11 cellular contexts compared by ENCODE assay signal in the genomic region with DNA sequence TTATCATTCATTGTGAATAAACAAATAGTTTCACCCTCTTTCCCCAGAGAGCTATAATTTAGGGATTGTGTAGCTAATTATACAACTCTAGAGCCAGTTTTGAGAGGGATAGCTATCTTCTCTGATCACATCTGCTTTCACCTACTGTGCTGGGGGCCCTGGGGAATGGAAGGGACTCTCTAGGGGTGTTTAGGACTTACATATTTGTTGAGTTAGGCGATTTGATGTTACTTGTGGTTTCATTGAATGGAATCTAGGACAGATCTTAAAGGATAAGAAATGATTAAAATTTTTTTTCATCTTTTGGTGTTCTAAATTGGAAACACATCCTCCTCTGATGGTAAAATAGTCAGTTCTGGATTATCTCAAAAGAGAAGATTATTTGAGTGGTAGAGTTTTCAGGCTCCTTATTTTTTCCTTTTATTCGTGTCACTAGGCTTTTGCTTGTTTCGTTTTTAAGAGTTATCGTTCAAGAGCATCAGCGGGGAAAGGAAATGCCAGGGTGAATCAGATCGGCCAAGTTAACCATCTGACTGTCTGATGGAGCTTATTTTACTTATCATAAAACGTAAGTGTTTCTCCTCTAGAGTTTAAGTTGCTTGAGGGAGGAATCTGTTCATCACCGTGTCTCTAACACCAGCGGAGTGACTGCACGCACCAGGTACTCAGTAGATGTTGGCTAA.
A peak's percentile ranks its signal among the peaks of the same experiment; 100 is the strongest.
DNase-seq lines count a peak whose midpoint lies in the region; ATAC-seq, FAIRE-seq and TF ChIP-seq lines count a peak whose summit lies in the region.
"Had no signal": no experiment of that assay in that cellular context is flagged by ENCODE, and none has a peak within 500 bp of the region (broad histone marks: within the 10 kb centered on the region; RNA-seq: fewer than 3 reads in every experiment).

No MANE protein-coding gene starts in this region.

- dilution Hi-C loops in endothelial cell of umbilical vein (cut with MboI; ENCODE audit: extremely low pct_ligation_motif_present, low sequenced_read_pairs) = no loop called here

- H3K4me2 ChIP-seq in PC-3 (ENCODE audit: low read length) (peak overlapping the region; percentile 78), endothelial cell of umbilical vein (ENCODE audit: insufficient read depth, low read length) (peak overlapping the region; percentile 65)

- no peaks in the 10 kb centered on the region for H3K36me3 ChIP-seq in PC-3 (ENCODE audit: low read depth, low read length)
- no peaks in the 10 kb centered on the region for H3K36me3 ChIP-seq in endothelial cell of umbilical vein (ENCODE audit: control insufficient read depth in 2 of 2, extremely low read depth in 1 of 2, insufficient read depth in 2 of 2, low read length in 2 of 2)

- ATAC-seq in PC-3 = peak; percentile 67
- no peak for ATAC-seq in HG03135 (IDR thresholded peaks at IDR 0.05; ENCODE audit: unreplicated experiment)
- ATAC-seq in GM18858 (IDR thresholded peaks at IDR 0.05; ENCODE audit: unreplicated experiment) = no peak

- no peaks in the 10 kb centered on the region for H3K27me3 ChIP-seq in PC-3 (ENCODE audit: low read length)
- no peaks in the 10 kb centered on the region for H3K27me3 ChIP-seq in endothelial cell of umbilical vein (ENCODE audit: control insufficient read depth in 2 of 2, insufficient read depth in 2 of 2, low read length in 2 of 2)

- intact Hi-C loops in PC-3 (cut with micrococcal nuclease) (loop anchor here (1.0 to 10.0 kb wide), 3 partner anchors 27 to 177 kb away; no protein-coding TSS in a partner anchor), endothelial cell of umbilical vein (cut with micrococcal nuclease) (no loop called here)

- H2AFZ ChIP-seq in PC-3 (ENCODE audit: low read length) (peak overlapping the region; percentile 37; the same call in 1 of the 2 replicates), endothelial cell of umbilical vein (ENCODE audit: low read depth, low read length) (no peak overlapping the region)

- H3K4me1 ChIP-seq in PC-3 (ENCODE audit: insufficient read depth, low read length) (peaks cover 26% of the 10 kb centered on the region), endothelial cell of umbilical vein (ENCODE audit: control insufficient read depth, extremely low read depth, insufficient read depth, low read length) (peaks cover 23% of the 10 kb centered on the region)

- H3K9ac ChIP-seq in PC-3 (ENCODE audit: low read length) = peak overlapping the region; percentile 63
- H3K9ac ChIP-seq in endothelial cell of umbilical vein (replicated peaks; ENCODE audit: extremely low read depth, insufficient read depth, low read length) = no peak overlapping the region

- H3K9me3 ChIP-seq in PC-3 (ENCODE audit: low read length) (no peaks in the 10 kb centered on the region), endothelial cell of umbilical vein (replicated peaks; ENCODE audit: control insufficient read depth, insufficient read depth, low read length) (no peaks in the 10 kb centered on the region)

- no peaks in the 10 kb centered on the region for H3K79me2 ChIP-seq in PC-3 (ENCODE audit: low read length)
- H3K79me2 ChIP-seq in endothelial cell of umbilical vein (ENCODE audit: control insufficient read depth, insufficient read depth, low read length) = no peaks in the 10 kb centered on the region

- H3K27ac ChIP-seq in PC-3 (ENCODE audit: low read length) = peak overlapping the region; percentile 83
- peak overlapping the region; percentile 71 for H3K27ac ChIP-seq in endothelial cell of umbilical vein (ENCODE audit: insufficient read depth, low read depth, low read length)

- H3K9me2 ChIP-seq in PC-3 (replicated peaks; ENCODE audit: low read length) = 0 out of 2 replicates have a peak, but pooled peaks cover 3% of the 10 kb centered on the region

- no TSS peak for BruUV-seq in PC-3 (replicated peaks; lab: Mats Ljungman, UMichigan)
- no TSS peak for BruUV-seq in endothelial cell of umbilical vein (replicated peaks; lab: Mats Ljungman, UMichigan)

- H4K20me1 ChIP-seq in PC-3 (ENCODE audit: low read length) = no peaks in the 10 kb centered on the region
- no peaks in the 10 kb centered on the region for H4K20me1 ChIP-seq in endothelial cell of umbilical vein (replicated peaks; ENCODE audit: control insufficient read depth, extremely low read depth, insufficient read depth, low read length)

- H3K9me1 ChIP-seq in endothelial cell of umbilical vein (replicated peaks; ENCODE audit: control insufficient read depth, extremely low read depth, insufficient read depth, low read length) = no peaks in the 10 kb centered on the region

- TF ChIP-seq POLR2A in H54 (IDR thresholded peaks at IDR 0.05; ENCODE audit: low read depth, low read length) (no peak), endothelial cell of umbilical vein (IDR thresholded peaks at IDR 0.05; ENCODE audit: low read depth, low read length) (no peak)

- POLR2A ChIA-PET in AG04449 (lab: Yijun Ruan, JAX) = interaction anchor here (0.9 to 1.0 kb wide), 2 partner anchors 9 to 11 kb away, joined by 4 read pairs; no protein-coding TSS in a partner anchor
- POLR2A ChIA-PET in PC-3 (lab: Charles Lee; ENCODE audit: unreplicated experiment) = interaction anchor here (0.6 to 0.7 kb wide), 3 partner anchors 9 to 1083 kb away, joined by 3 to 9 read pairs (median 5); no protein-coding TSS in a partner anchor
- POLR2A ChIA-PET in endothelial cell of umbilical vein (lab: Charles Lee) = no interaction called here

- FAIRE-seq in H54 (lab: Jason Lieb, UNC) = peak; percentile 89
- peak; percentile 55 for FAIRE-seq in endothelial cell of umbilical vein (lab: Jason Lieb, UNC)
- no peak for FAIRE-seq in GM19239 (lab: Jason Lieb, UNC)

- TF ChIP-seq CTCF in AG04449 (IDR thresholded peaks at IDR 0.05; ENCODE audit: insufficient read depth, low read length, missing control alignments) (no peak), PC-3 (conservative IDR thresholded peaks at IDR 0.05; ENCODE audit: low read depth, low read length) (no peak), endothelial cell of umbilical vein (IDR thresholded peaks at IDR 0.05; ENCODE audit: extremely low read depth in 1 of 2, insufficient read depth in 1 of 2, low read depth in 1 of 2, low read length in 2 of 2) (no peak)

- H3K4me3 ChIP-seq in AG04449 (ENCODE audit: low read depth, low read length) (peak overlapping the region; percentile 42), PC-3 (ENCODE audit: low read length) (peak overlapping the region; percentile 64), endothelial cell of umbilical vein (replicated peaks in 1 of 3; ENCODE audit: insufficient read depth in 1 of 3, low read depth in 1 of 3, low read length in 3 of 3) (no peak overlapping the region)

- peak; percentile 86 for DNase-seq in AG04449 (ENCODE audit: low read depth, low spot score)
- peak; percentile 30 for DNase-seq in H54 (ENCODE audit: insufficient read length, low spot score)
- DNase-seq in PC-3 = peak; percentile 80
- peak; percentile 14 for DNase-seq in endothelial cell of umbilical vein (ENCODE audit: low read depth, low spot score)
- DNase-seq in GM19239 (ENCODE audit: insufficient read length, low spot score) = no peak
- no peak for DNase-seq in NOMO-1 treated with DMSO at 0.1 percent for 48 hours (lab: John Stamatoyannopoulos, UW; ENCODE audit: unreplicated experiment)
- DNase-seq: activated naive CD8-positive, alpha-beta T cell treated with anti-CD3 and anti-CD28 coated beads, Interleukin-2, amount 10 ng/mL, durations not matched to agents 7 days and 5 days; naive B cell; NCI-H1092 had no signal

- CTCF ChIA-PET in AG04449 (lab: Yijun Ruan, JAX) (interaction anchor here (0.8 to 1.4 kb wide), 4 partner anchors 19 to 217 kb away, joined by 3 to 6 read pairs (median 3); no protein-coding TSS in a partner anchor), PC-3 (lab: Charles Lee) (interaction anchor here (1.3 kb wide), 1 partner anchor 27 kb away, joined by 7 read pairs; no protein-coding TSS in a partner anchor), endothelial cell of umbilical vein (lab: Charles Lee) (interaction anchor here (1.0 to 2.8 kb wide), 7 partner anchors 9 to 76 kb away, joined by 3 to 26 read pairs (median 3); no protein-coding TSS in a partner anchor)

- H3F3A ChIP-seq in PC-3 (ENCODE audit: low read length, unreplicated experiment) = peaks cover 5% of the 10 kb centered on the region

TF ChIP-seq in endothelial cell of umbilical vein, 7 proteins besides CTCF, POLR2A, EP300 and RAD21:
- peak; percentile 18 for TF ChIP-seq JUN (IDR thresholded peaks at IDR 0.05; ENCODE audit: borderline replicate concordance, insufficient read depth, insufficient read length, low read depth)
- TF ChIP-seq FOS (IDR thresholded peaks at IDR 0.05; ENCODE audit: borderline replicate concordance, insufficient read depth, low read length) = no peak
- no peak for TF ChIP-seq MYC (IDR thresholded peaks at IDR 0.05; ENCODE audit: low read depth, low read length)
- no peak for TF ChIP-seq POLR2AphosphoS5 (IDR thresholded peaks at IDR 0.05; ENCODE audit: insufficient read depth, low read depth, low read length)
- TF ChIP-seq, protein P1, sequence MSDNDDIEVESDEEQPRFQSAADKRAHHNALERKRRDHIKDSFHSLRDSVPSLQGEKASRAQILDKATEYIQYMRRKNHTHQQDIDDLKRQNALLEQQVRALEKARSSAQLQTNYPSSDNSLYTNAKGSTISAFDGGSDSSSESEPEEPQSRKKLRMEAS (IDR thresholded peaks at IDR 0.05; ENCODE audit: insufficient read depth, insufficient read length) = no peak
- no peak for TF ChIP-seq EZH2 (IDR thresholded peaks at IDR 0.05; ENCODE audit: borderline replicate concordance, low read depth, low read length, severe bottlenecking)
- no peak for TF ChIP-seq GATA2 (IDR thresholded peaks at IDR 0.05; ENCODE audit: insufficient read depth, insufficient read length, low read depth, low read length)

Comparison
In these comparisons a context has a peak if more than half of its experiments do, and no peak if none do; other contexts are left out.
1. DNase-seq: peak in AG04449 (single experiment), H54 (single experiment), PC-3 (single experiment) and endothelial cell of umbilical vein (single experiment); none in GM19239 (single experiment) and NOMO-1 treated with DMSO at 0.1 percent for 48 hours (single experiment).
2. H3K4me3 ChIP-seq: peak in AG04449 (single experiment) and PC-3 (single experiment); none in endothelial cell of umbilical vein (0 of 3).